9 cellular contexts compared by ENCODE assay signal in the genomic region with DNA sequence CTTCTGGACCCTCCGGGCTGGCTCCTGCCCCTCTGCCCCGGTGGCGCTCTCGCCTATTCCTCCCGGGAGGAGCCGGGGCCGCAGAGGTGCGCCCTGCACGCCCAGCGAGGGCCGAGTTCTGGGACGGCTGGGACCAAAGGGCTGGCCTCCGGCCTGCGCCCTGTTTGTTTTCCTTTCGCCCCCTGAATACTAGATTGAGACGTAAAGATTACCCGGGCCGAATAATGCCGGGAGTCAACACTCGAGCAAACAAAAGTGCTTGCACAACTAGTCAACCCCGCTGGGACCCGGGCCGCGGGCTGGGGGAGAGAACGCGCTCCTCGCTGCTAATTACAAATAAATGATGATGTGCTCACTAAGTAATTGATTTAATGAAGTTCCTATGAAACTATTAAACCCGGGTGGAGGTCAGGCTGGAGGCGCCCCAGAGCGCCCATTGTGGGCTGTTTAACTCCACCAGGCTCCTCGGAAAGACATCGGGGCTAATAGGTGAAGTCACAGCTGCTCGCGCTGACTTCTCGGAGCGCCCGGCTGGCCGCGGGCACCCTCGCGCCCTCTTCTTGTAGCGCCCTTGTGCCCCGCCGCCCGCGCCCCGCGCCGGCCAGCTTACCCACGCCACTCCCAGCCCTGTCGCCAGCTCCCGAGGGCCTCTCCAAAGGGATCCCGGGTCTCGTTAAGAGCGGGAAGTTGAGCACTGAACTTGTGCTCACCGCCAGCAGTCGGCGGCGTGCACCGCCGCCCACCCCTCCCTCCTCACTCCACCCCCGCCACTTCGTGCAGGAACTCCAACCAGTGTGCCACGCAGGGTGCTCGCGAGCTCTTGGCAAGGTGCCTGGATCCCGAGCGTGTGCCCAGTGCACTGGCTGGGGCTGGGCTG. TPM values are rescaled to one million over a fixed set of nuclear protein-coding genes. Genes with fewer than 3 reads are reported as not detected.
DNase-seq lines count a peak whose midpoint lies in the region; ATAC-seq and TF ChIP-seq lines count a peak whose summit lies in the region.
"Had no signal": no experiment of that assay in that cellular context is flagged by ENCODE, and none has a peak within 500 bp of the region (broad histone marks: within the 10 kb centered on the region; RNA-seq: fewer than 3 reads in every experiment).

No MANE protein-coding gene starts in this region.

- no peak overlapping the region for H3K4me3 ChIP-seq in body of pancreas
- H3K4me3 ChIP-seq in lower lobe of right lung, result peak overlapping the region; percentile 38
- H3K4me3 ChIP-seq in thoracic aorta, result peak overlapping the region; percentile 51

- no peak for DNase-seq in activated naive CD4-positive, alpha-beta T cell treated with anti-CD3 and anti-CD28 coated beads, Interleukin-2, amount 50 U/mL, for 16 hours
- DNase-seq in body of pancreas, result no peak
- DNase-seq in lower lobe of right lung, result no peak
- DNase-seq in thoracic aorta (ENCODE audit: low spot score), result no peak
- DNase-seq: CD4-positive, CD25-positive, alpha-beta regulatory T cell had no signal

- H3K36me3 ChIP-seq in body of pancreas (replicated peaks in 1 of 2; ENCODE audit: insufficient read depth in 1 of 2, low read depth in 2 of 2) (no peaks in the 10 kb centered on the region), lower lobe of right lung (no peaks in the 10 kb centered on the region), thoracic aorta (no peaks in the 10 kb centered on the region)

- H3K27ac ChIP-seq in body of pancreas, result no peak overlapping the region
- H3K27ac ChIP-seq in lower lobe of right lung, result no peak overlapping the region
- no peak overlapping the region for H3K27ac ChIP-seq in thoracic aorta

- peak overlapping the region; percentile 72 for H3K4me3 Mint-ChIP-seq in activated naive CD4-positive, alpha-beta T cell treated with anti-CD3 and anti-CD28 coated beads, Interleukin-2, amount 50 U/mL, for 24 hours

- H3K27me3 Mint-ChIP-seq in activated naive CD4-positive, alpha-beta T cell treated with anti-CD3 and anti-CD28 coated beads, Interleukin-2, amount 50 U/mL, for 24 hours, result peaks cover 60% of the 10 kb centered on the region

- ATAC-seq in body of pancreas (peak; percentile 41), lower lobe of right lung (peak; percentile 7 to 32), thoracic aorta (ENCODE audit: insufficient number of reproducible peaks, low FRiP score, low read depth) (no peak), GM18861 (IDR thresholded peaks at IDR 0.05; ENCODE audit: unreplicated experiment) (no peak), HG02884 (IDR thresholded peaks at IDR 0.05; ENCODE audit: unreplicated experiment) (no peak), GM21619 (IDR thresholded peaks at IDR 0.05; ENCODE audit: unreplicated experiment) (no peak)

- peaks cover 38% of the 10 kb centered on the region for H3K4me1 ChIP-seq in body of pancreas
- peaks cover 34% of the 10 kb centered on the region for H3K4me1 ChIP-seq in lower lobe of right lung
- H3K4me1 ChIP-seq in thoracic aorta (ENCODE audit: control insufficient read depth in 1 of 2, low read depth in 2 of 2), result peaks cover 15 to 32% of the 10 kb centered on the region in 2 donors

- no peak for TF ChIP-seq POLR2A in body of pancreas (IDR thresholded peaks at IDR 0.05)

- H3K9me3 ChIP-seq in body of pancreas (no peaks in the 10 kb centered on the region), lower lobe of right lung (no peaks in the 10 kb centered on the region), thoracic aorta (no peaks in the 10 kb centered on the region)

- no peak overlapping the region for H3K27ac Mint-ChIP-seq in activated naive CD4-positive, alpha-beta T cell treated with anti-CD3 and anti-CD28 coated beads, Interleukin-2, amount 50 U/mL, for 24 hours
- H3K27ac Mint-ChIP-seq: CD4-positive, CD25-positive, alpha-beta regulatory T cell had no signal

- 2 to 4% methylated on average over 40 to 67 of the region's 68 CpGs for WGBS in body of pancreas, 2 donors

- intact Hi-C loops in body of pancreas (cut with DNase I), result no loop called here
- intact Hi-C loops in lower lobe of right lung (cut with DNase I), result no loop called here

- peaks cover 6 to 52% of the 10 kb centered on the region in 2 donors for H3K27me3 ChIP-seq in body of pancreas
- H3K27me3 ChIP-seq in lower lobe of right lung (ENCODE audit: low read depth), result peaks cover 96% of the 10 kb centered on the region
- H3K27me3 ChIP-seq in thoracic aorta (replicated peaks; ENCODE audit: insufficient read depth), result peaks cover 71% of the 10 kb centered on the region

- no peaks in the 10 kb centered on the region for H3K9me3 Mint-ChIP-seq in activated naive CD4-positive, alpha-beta T cell treated with anti-CD3 and anti-CD28 coated beads, Interleukin-2, amount 50 U/mL, for 24 hours

- H3K4me1 Mint-ChIP-seq in activated naive CD4-positive, alpha-beta T cell treated with anti-CD3 and anti-CD28 coated beads, Interleukin-2, amount 50 U/mL, for 24 hours, result peaks cover 19% of the 10 kb centered on the region

- TF ChIP-seq CTCF in body of pancreas (IDR thresholded peaks at IDR 0.05) (no peak), lower lobe of right lung (IDR thresholded peaks at IDR 0.05) (no peak), thoracic aorta (IDR thresholded peaks at IDR 0.05) (no peak)

- H3K36me3 Mint-ChIP-seq in activated naive CD4-positive, alpha-beta T cell treated with anti-CD3 and anti-CD28 coated beads, Interleukin-2, amount 50 U/mL, for 24 hours, result peaks cover under 1% of the 10 kb centered on the region
- H3K36me3 Mint-ChIP-seq: CD4-positive, CD25-positive, alpha-beta regulatory T cell had no signal

RNA-seq across cellular contexts. Expression of gene ZIC5, which starts 14.9 kb away (rescaled TPM):
- not detected for total RNA-seq in body of pancreas
- total RNA-seq in lower lobe of right lung, result not detected
- not detected for total RNA-seq in thoracic aorta
- total RNA-seq: CD4-positive, CD25-positive, alpha-beta regulatory T cell had no signal

RNA-seq across cellular contexts. Expression of gene ZIC2, which starts 24.9 kb away (rescaled TPM):
- total RNA-seq in body of pancreas, result not detected
- not detected for total RNA-seq in lower lobe of right lung
- not detected for total RNA-seq in thoracic aorta
- total RNA-seq: CD4-positive, CD25-positive, alpha-beta regulatory T cell had no signal

Comparison
In these comparisons a context has a peak if more than half of its experiments do, and no peak if none do; other contexts are left out.
1. ATAC-seq: peak in body of pancreas (single experiment) and lower lobe of right lung (2 of 2); none in thoracic aorta (single experiment), GM18861 (single experiment), HG02884 (single experiment) and GM21619 (single experiment).
2. H3K4me3 ChIP-seq: peak in lower lobe of right lung (single experiment) and thoracic aorta (single experiment); none in body of pancreas (0 of 2).